In genomic region chr12:71426648-71427047, GRCh38 we compare ENCODE assay signal across 1 cellular context.
TF ChIP-seq lines count a peak whose summit lies in the region.

No MANE protein-coding gene starts in this region.

TF ChIP-seq in HepG2, 621 proteins besides CTCF, POLR2A, EP300 and RAD21:
- no peak for TF ChIP-seq ZBTB7B (CRISPR knock-in tag; IDR thresholded peaks at IDR 0.05)
- no peak for TF ChIP-seq PBX3 (CRISPR knock-in tag; IDR thresholded peaks at IDR 0.05; ENCODE audit: borderline replicate concordance)
- TF ChIP-seq TBX3 (IDR thresholded peaks at IDR 0.05; ENCODE audit: borderline replicate concordance): no peak
- TF ChIP-seq ZBTB43 (CRISPR knock-in tag; conservative IDR thresholded peaks at IDR 0.05): no peak
- no peak for TF ChIP-seq ZNF382 (CRISPR knock-in tag; IDR thresholded peaks at IDR 0.05; ENCODE audit: borderline replicate concordance)
